In genomic region chr15:93046120-93046519, GRCh38 we compare ENCODE assay signal across 21 cellular contexts. TPM values are rescaled to one million over a fixed set of nuclear protein-coding genes. Genes with fewer than 3 reads are reported as not detected.
"Had no signal": no experiment of that assay in that cellular context is flagged by ENCODE, and none has a peak within 500 bp of the region (broad histone marks: within the 10 kb centered on the region; RNA-seq: fewer than 3 reads in every experiment).

No MANE protein-coding gene starts in this region.

- H3K4me1 Mint-ChIP-seq: endodermal cell had no signal

- H3K9me3 ChIP-seq: mucosa of descending colon, right lobe of liver, uterus had no signal

- H3K36me3 ChIP-seq: brain microvascular endothelial cell, right lobe of liver, uterus had no signal

- H3K4me1 ChIP-seq: foreskin keratinocyte, left ventricle myocardium inferior, right lobe of liver, uterus had no signal

- H3K27me3 Mint-ChIP-seq: stimulated activated naive CD8-positive, alpha-beta T cell treated with anti-CD3 and anti-CD28 coated beads, Interleukin-15, Interleukin-2, amounts not matched to agents 100 ng/mL and 50 ng/mL, for 24 hours; type B pancreatic cell had no signal

- H3K36me3 Mint-ChIP-seq: activated naive CD8-positive, alpha-beta T cell treated with anti-CD3 and anti-CD28 coated beads, Interleukin-2, amount 10 ng/mL, durations not matched to agents 7 days and 5 days had no signal

- DNase-seq: activated B cell treated with CpG ODN at 0.5 μM for 24 hours; activated effector memory CD4-positive, alpha-beta T cell treated with Interleukin-2 at 50 U/mL for 16 hours; activated naive CD4-positive, alpha-beta T cell treated with Interleukin-2 at 50 U/mL for 16 hours; activated naive CD8-positive, alpha-beta T cell treated with anti-CD3 and anti-CD28 coated beads, Interleukin-2, amount 10 ng/mL, durations not matched to agents 7 days and 5 days; amniotic stem cell; brain microvascular endothelial cell; caudate nucleus; endodermal cell; foreskin keratinocyte; left ventricle myocardium inferior; mesendoderm; stimulated activated CD4-positive, alpha-beta T cell treated with anti-CD3 and anti-CD28 coated beads, Interleukin-2, amount 100 ng/mL, for 48 hours; uterus had no signal

- H3K27ac ChIP-seq: brain microvascular endothelial cell, foreskin keratinocyte, heart left ventricle, left ventricle myocardium inferior, right lobe of liver, uterus had no signal

- H3K27ac Mint-ChIP-seq: activated B cell treated with CpG ODN at 0.5 μM for 24 hours; activated naive CD8-positive, alpha-beta T cell treated with anti-CD3 and anti-CD28 coated beads, Interleukin-2, amount 10 ng/mL, durations not matched to agents 7 days and 5 days; endodermal cell; stimulated activated naive CD8-positive, alpha-beta T cell treated with anti-CD3 and anti-CD28 coated beads, Interleukin-15, Interleukin-2, amounts not matched to agents 100 ng/mL and 50 ng/mL, for 24 hours; type B pancreatic cell had no signal

- ATAC-seq: esophagus mucosa, foreskin keratinocyte, heart left ventricle, mucosa of descending colon, right lobe of liver had no signal

- H3K27me3 ChIP-seq: brain microvascular endothelial cell, heart left ventricle, right lobe of liver, uterus had no signal

- H3K4me3 Mint-ChIP-seq: activated B cell treated with CpG ODN at 0.5 μM for 24 hours; activated naive CD8-positive, alpha-beta T cell treated with anti-CD3 and anti-CD28 coated beads, Interleukin-2, amount 10 ng/mL, durations not matched to agents 7 days and 5 days; endodermal cell; stimulated activated naive CD8-positive, alpha-beta T cell treated with anti-CD3 and anti-CD28 coated beads, Interleukin-15, Interleukin-2, amounts not matched to agents 100 ng/mL and 50 ng/mL, for 24 hours; T-helper 2 cell treated with Interferon-gamma antibody and Interleukin-4, amounts not matched to agents 5 μg/mL and 100 μg/mL, for 36 hours; type B pancreatic cell had no signal

- H3K4me3 ChIP-seq: heart left ventricle, left ventricle myocardium inferior, lung, mucosa of descending colon, right lobe of liver, uterus had no signal

RNA-seq across cellular contexts. Expression of gene RGMA, which starts 42.9 kb away (rescaled TPM):
- total RNA-seq: activated B cell treated with CpG ODN at 0.5 μM for 24 hours had no signal
